Comparison of ENCODE assay signal across 22 cellular contexts in the genomic region with DNA sequence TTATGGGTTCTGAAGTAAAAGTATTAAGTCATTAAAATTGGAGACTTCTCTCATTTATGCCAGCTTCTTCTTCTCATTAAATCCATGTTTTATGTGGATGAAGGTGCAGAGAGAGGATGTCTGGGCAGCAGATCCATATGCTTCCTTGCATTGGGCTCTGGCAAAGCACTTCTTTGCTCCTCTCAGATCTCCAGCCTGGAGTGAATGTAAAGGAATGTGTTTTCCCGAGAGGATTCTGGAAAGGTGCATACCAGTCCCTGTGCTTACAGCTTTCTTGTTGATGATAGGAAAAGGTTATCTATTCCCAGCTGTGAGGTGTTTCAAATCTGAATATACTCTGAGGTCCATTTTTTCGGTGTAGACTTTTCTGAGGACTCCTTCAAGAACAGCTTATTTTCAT.
"Had no signal": no experiment of that assay in that cellular context is flagged by ENCODE, and none has a peak within 500 bp of the region (broad histone marks: within the 10 kb centered on the region; RNA-seq: fewer than 3 reads in every experiment).

No MANE protein-coding gene starts in this region.

- DNase-seq: activated B cell treated with CpG ODN at 0.5 μM for 24 hours; activated CD4-positive, alpha-beta memory T cell treated with anti-CD3 and anti-CD28 coated beads for 36 hours; activated CD4-positive, alpha-beta T cell treated with anti-CD3 and anti-CD28 coated beads for 36 hours; activated effector memory CD4-positive, alpha-beta T cell treated with anti-CD3 and anti-CD28 coated beads, Interleukin-2, amount 50 U/mL, for 16 hours; activated naive CD4-positive, alpha-beta T cell treated with anti-CD3 and anti-CD28 coated beads, Interleukin-2, amount 10 ng/mL, durations not matched to agents 7 days and 5 days; activated naive CD8-positive, alpha-beta T cell treated with anti-CD3 and anti-CD28 coated beads, Interleukin-2, amount 50 U/mL, for 24 hours; activated T-cell treated with anti-CD3 and anti-CD28 coated beads for 4 hours; effector CD4-positive, alpha-beta T cell; erythroblast; foreskin fibroblast; lower lobe of right lung; naive B cell; occipital lobe; retina; stimulated activated CD4-positive, alpha-beta T cell treated with anti-CD3 and anti-CD28 coated beads, Interleukin-4, amount 100 ng/mL, for 1 hour; stimulated activated naive CD4-positive, alpha-beta T cell treated with Interleukin-2 at 50 U/mL for 16 hours; T1000; upper lobe of left lung had no signal

- H3K36me3 Mint-ChIP-seq: activated CD4-positive, alpha-beta memory T cell treated with anti-CD3 and anti-CD28 coated beads for 36 hours; activated naive CD4-positive, alpha-beta T cell treated with anti-CD3 and anti-CD28 coated beads, Interleukin-2, amount 10 ng/mL, durations not matched to agents 7 days and 5 days had no signal

- H3K27ac Mint-ChIP-seq: activated B cell treated with CpG ODN at 0.5 μM for 24 hours; activated CD4-positive, alpha-beta memory T cell treated with anti-CD3 and anti-CD28 coated beads for 36 hours; activated CD4-positive, alpha-beta T cell treated with anti-CD3 and anti-CD28 coated beads for 36 hours; activated naive CD4-positive, alpha-beta T cell treated with anti-CD3 and anti-CD28 coated beads, Interleukin-2, amount 10 ng/mL, durations not matched to agents 7 days and 5 days; activated naive CD8-positive, alpha-beta T cell treated with anti-CD3 and anti-CD28 coated beads, Interleukin-2, amount 50 U/mL, for 24 hours; naive B cell; progenitor cell of endocrine pancreas; T-helper 1 cell treated with Interleukin-12 subunit alpha and Interleukin-12 subunit beta and Interleukin-4 antibody, amounts not matched to agents 30 μg/mL and 1 μg/mL, for 36 hours had no signal

- H3K9me3 Mint-ChIP-seq: activated CD4-positive, alpha-beta memory T cell treated with anti-CD3 and anti-CD28 coated beads for 36 hours; activated naive CD4-positive, alpha-beta T cell treated with anti-CD3 and anti-CD28 coated beads, Interleukin-2, amount 10 ng/mL, durations not matched to agents 7 days and 5 days; T-helper 1 cell treated with Interleukin-12 subunit alpha and Interleukin-12 subunit beta and Interleukin-4 antibody, amounts not matched to agents 30 μg/mL and 1 μg/mL, for 36 hours had no signal

- ATAC-seq: activated CD4-positive, alpha-beta T cell treated with anti-CD3 and anti-CD28 coated beads for 36 hours; activated naive CD8-positive, alpha-beta T cell treated with anti-CD3 and anti-CD28 coated beads, Interleukin-2, amount 50 U/mL, for 24 hours; left lobe of liver; lower lobe of right lung had no signal

- H3K27ac ChIP-seq: cardiac muscle cell, lower lobe of right lung, upper lobe of left lung had no signal

- H3K4me3 ChIP-seq: cardiac muscle cell, lower lobe of right lung, upper lobe of left lung had no signal

- H3K27me3 ChIP-seq: cardiac muscle cell, upper lobe of left lung had no signal
